In genomic region chr7:157517782-157518513, GRCh38 we compare ENCODE assay signal across 13 cellular contexts.
"Had no signal": no experiment of that assay in that cellular context is flagged by ENCODE, and none has a peak within 500 bp of the region (broad histone marks: within the 10 kb centered on the region; RNA-seq: fewer than 3 reads in every experiment).

No MANE protein-coding gene starts in this region.

- H3K27me3 ChIP-seq: brain microvascular endothelial cell, tibial nerve had no signal

- H3K27ac ChIP-seq: brain microvascular endothelial cell, dorsolateral prefrontal cortex, esophagus muscularis mucosa, tibial nerve had no signal

- H3K4me1 ChIP-seq: esophagus muscularis mucosa, tibial nerve had no signal

- H3K27me3 Mint-ChIP-seq: activated naive CD8-positive, alpha-beta T cell treated with anti-CD3 and anti-CD28 coated beads for 36 hours had no signal

- H3K4me3 Mint-ChIP-seq: activated naive CD8-positive, alpha-beta T cell treated with anti-CD3 and anti-CD28 coated beads for 36 hours; naive thymus-derived CD8-positive, alpha-beta T cell had no signal

- H3K9me3 ChIP-seq: mucosa of descending colon had no signal

- H3K36me3 Mint-ChIP-seq: activated naive CD8-positive, alpha-beta T cell treated with anti-CD3 and anti-CD28 coated beads for 36 hours; naive thymus-derived CD8-positive, alpha-beta T cell had no signal

- H3K4me3 ChIP-seq: dorsolateral prefrontal cortex, esophagus muscularis mucosa, mucosa of descending colon, tibial nerve had no signal

- H3K36me3 ChIP-seq: brain microvascular endothelial cell, esophagus muscularis mucosa, tibial nerve had no signal

- H3K27ac Mint-ChIP-seq: activated naive CD8-positive, alpha-beta T cell treated with anti-CD3 and anti-CD28 coated beads for 36 hours had no signal

- DNase-seq: activated CD4-positive, alpha-beta T cell treated with anti-CD3 and anti-CD28 coated beads, Interleukin-2, amount 50 U/mL, for 48 hours; activated gamma-delta T cell; activated naive CD8-positive, alpha-beta T cell treated with anti-CD3 and anti-CD28 coated beads for 36 hours; brain microvascular endothelial cell; hypothalamus; left cardiac atrium; mammary epithelial cell; naive thymus-derived CD8-positive, alpha-beta T cell; stimulated activated CD4-positive, alpha-beta T cell treated with anti-CD3 and anti-CD28 coated beads, Interleukin-4, amount 100 ng/mL, for 4 hours had no signal

- H3K9me3 Mint-ChIP-seq: activated naive CD8-positive, alpha-beta T cell treated with anti-CD3 and anti-CD28 coated beads for 36 hours; naive thymus-derived CD8-positive, alpha-beta T cell had no signal

- H3K4me1 Mint-ChIP-seq: activated naive CD8-positive, alpha-beta T cell treated with anti-CD3 and anti-CD28 coated beads for 36 hours had no signal
